In the genomic region with DNA sequence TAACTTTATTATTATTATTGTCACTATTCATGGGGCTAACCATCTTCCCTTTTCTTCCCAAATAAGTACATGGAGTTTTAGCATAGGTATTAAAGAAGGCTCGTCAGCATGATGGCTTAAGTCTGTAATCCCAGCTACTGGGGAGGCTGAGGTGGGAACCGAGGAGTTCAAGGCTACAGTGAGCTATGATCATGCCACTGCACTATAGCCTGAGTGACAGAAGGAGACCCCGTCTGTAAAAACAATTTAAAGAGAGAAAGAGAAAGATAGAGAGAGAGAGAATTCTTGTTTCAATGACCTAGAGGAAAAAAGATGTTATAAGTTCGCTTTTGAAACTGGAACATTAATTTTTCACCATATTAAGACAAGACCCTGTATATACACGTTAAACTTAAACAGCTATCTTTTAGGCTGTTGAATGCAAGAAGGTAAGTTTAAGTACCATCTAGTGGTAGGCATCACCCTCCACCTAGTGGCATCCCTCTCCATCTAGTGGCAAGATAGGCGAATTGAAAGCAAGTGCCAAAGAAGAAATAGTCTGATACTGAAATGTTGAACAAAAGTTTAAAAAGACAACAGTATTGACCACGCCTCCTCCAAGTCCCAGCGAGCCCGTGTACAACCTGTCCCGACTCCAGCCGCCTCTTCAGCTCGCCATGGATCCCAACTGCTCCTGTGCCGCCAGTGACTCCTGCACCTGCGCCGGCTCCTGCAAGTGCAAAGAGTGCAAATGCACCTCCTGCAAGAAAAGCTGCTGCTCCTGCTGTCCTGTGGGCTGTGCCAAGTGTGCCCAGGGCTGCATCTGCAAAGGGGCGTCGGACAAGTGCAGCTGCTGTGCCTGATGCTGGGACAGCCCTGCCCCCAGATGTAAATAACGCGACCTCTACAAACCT, we compare ENCODE assay signal across 2 cellular contexts.
TF ChIP-seq lines count a peak whose summit lies in the region.

No MANE protein-coding gene starts in this region.

TF ChIP-seq in HEK293T, 16 proteins besides CTCF, POLR2A, EP300 and RAD21:
- TF ChIP-seq, protein P1, sequence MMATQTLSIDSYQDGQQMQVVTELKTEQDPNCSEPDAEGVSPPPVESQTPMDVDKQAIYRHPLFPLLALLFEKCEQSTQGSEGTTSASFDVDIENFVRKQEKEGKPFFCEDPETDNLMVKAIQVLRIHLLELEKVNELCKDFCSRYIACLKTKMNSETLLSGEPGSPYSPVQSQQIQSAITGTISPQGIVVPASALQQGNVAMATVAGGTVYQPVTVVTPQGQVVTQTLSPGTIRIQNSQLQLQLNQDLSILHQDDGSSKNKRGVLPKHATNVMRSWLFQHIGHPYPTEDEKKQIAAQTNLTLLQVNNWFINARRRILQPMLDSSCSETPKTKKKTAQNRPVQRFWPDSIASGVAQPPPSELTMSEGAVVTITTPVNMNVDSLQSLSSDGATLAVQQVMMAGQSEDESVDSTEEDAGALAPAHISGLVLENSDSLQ (IDR thresholded peaks at IDR 0.05) = peak; percentile 13; the same call in 1 of the 2 replicates
- no peak for TF ChIP-seq FOXK2 (IDR thresholded peaks at IDR 0.05)
- TF ChIP-seq SUZ12 (IDR thresholded peaks at IDR 0.05) = no peak

TF ChIP-seq in K562, 482 proteins besides CTCF, POLR2A, EP300 and RAD21:
- TF ChIP-seq, protein P2, sequence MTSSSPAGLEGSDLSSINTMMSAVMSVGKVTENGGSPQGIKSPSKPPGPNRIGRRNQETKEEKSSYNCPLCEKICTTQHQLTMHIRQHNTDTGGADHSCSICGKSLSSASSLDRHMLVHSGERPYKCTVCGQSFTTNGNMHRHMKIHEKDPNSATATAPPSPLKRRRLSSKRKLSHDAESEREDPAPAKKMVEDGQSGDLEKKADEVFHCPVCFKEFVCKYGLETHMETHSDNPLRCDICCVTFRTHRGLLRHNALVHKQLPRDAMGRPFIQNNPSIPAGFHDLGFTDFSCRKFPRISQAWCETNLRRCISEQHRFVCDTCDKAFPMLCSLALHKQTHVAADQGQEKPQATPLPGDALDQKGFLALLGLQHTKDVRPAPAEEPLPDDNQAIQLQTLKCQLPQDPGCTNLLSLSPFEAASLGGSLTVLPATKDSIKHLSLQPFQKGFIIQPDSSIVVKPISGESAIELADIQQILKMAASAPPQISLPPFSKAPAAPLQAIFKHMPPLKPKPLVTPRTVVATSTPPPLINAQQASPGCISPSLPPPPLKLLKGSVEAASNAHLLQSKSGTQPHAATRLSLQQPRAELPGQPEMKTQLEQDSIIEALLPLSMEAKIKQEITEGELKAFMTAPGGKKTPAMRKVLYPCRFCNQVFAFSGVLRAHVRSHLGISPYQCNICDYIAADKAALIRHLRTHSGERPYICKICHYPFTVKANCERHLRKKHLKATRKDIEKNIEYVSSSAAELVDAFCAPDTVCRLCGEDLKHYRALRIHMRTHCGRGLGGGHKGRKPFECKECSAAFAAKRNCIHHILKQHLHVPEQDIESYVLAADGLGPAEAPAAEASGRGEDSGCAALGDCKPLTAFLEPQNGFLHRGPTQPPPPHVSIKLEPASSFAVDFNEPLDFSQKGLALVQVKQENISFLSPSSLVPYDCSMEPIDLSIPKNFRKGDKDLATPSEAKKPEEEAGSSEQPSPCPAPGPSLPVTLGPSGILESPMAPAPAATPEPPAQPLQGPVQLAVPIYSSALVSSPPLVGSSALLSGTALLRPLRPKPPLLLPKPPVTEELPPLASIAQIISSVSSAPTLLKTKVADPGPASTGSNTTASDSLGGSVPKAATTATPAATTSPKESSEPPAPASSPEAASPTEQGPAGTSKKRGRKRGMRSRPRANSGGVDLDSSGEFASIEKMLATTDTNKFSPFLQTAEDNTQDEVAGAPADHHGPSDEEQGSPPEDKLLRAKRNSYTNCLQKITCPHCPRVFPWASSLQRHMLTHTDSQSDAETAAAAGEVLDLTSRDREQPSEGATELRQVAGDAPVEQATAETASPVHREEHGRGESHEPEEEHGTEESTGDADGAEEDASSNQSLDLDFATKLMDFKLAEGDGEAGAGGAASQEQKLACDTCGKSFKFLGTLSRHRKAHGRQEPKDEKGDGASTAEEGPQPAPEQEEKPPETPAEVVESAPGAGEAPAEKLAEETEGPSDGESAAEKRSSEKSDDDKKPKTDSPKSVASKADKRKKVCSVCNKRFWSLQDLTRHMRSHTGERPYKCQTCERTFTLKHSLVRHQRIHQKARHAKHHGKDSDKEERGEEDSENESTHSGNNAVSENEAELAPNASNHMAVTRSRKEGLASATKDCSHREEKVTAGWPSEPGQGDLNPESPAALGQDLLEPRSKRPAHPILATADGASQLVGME (CRISPR knock-in tag; IDR thresholded peaks at IDR 0.05) = no peak
- no peak for TF ChIP-seq ARID1B (IDR thresholded peaks at IDR 0.05)
- TF ChIP-seq BRCA1 (IDR thresholded peaks at IDR 0.05) = no peak
- TF ChIP-seq BRCA1 (CRISPR knock-in tag; IDR thresholded peaks at IDR 0.05) = no peak
- TF ChIP-seq, protein P3, sequence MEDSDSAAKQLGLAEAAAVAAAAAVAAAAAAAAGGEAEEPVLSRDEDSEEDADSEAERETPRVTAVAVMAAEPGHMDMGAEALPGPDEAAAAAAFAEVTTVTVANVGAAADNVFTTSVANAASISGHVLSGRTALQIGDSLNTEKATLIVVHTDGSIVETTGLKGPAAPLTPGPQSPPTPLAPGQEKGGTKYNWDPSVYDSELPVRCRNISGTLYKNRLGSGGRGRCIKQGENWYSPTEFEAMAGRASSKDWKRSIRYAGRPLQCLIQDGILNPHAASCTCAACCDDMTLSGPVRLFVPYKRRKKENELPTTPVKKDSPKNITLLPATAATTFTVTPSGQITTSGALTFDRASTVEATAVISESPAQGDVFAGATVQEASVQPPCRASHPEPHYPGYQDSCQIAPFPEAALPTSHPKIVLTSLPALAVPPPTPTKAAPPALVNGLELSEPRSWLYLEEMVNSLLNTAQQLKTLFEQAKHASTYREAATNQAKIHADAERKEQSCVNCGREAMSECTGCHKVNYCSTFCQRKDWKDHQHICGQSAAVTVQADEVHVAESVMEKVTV (CRISPR knock-in tag; IDR thresholded peaks at IDR 0.05) = 0 out of 2 replicates have a peak, but pooled peaks have one; percentile 31
- TF ChIP-seq SMC3 (conservative IDR thresholded peaks at IDR 0.05; ENCODE audit: insufficient read depth, low read depth, low read length) = peak; percentile 43
- TF ChIP-seq, protein P4, sequence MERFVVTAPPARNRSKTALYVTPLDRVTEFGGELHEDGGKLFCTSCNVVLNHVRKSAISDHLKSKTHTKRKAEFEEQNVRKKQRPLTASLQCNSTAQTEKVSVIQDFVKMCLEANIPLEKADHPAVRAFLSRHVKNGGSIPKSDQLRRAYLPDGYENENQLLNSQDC (CRISPR knock-in tag; IDR thresholded peaks at IDR 0.05) = no peak
- no peak for TF ChIP-seq SRSF9 (IDR thresholded peaks at IDR 0.05; ENCODE audit: borderline replicate concordance, low read depth, low read length)
- no peak for TF ChIP-seq KDM4B (IDR thresholded peaks at IDR 0.05; ENCODE audit: borderline replicate concordance in 2 of 2, low read depth in 1 of 2)
